13 cellular contexts compared by ENCODE assay signal in the genomic region with DNA sequence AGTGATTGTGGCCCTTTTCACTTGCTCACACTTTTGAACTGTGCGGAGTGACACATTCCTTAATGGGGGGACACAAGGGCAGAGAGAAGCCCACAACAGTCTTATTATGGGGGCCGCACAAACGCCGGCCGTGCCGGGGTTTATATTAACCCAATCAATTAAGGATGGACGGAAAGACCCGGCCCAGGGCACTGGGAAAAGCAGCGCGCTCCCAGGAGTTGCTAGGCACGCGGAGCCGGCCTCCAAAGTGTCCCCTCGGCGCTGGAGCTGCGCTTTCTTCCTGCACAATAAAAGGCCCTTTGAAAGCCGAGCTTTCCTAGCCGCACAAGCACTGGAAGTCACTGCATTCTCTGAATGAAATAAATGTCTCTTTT.
"Had no signal": no experiment of that assay in that cellular context is flagged by ENCODE, and none has a peak within 500 bp of the region (broad histone marks: within the 10 kb centered on the region; RNA-seq: fewer than 3 reads in every experiment).

No MANE protein-coding gene starts in this region.

- H3K27me3 Mint-ChIP-seq: activated naive CD4-positive, alpha-beta T cell treated with anti-CD3 and anti-CD28 coated beads, Interleukin-2, amount 10 ng/mL, durations not matched to agents 7 days and 5 days; stimulated activated naive CD8-positive, alpha-beta T cell treated with anti-CD3 and anti-CD28 coated beads, Interleukin-15, amount 100 ng/mL, for 72 hours had no signal

- DNase-seq: activated CD4-positive, alpha-beta T cell treated with anti-CD3 and anti-CD28 coated beads, Interleukin-2, amount 50 U/mL, for 1 hour; activated CD4-positive, CD25-positive, alpha-beta regulatory T cell; activated naive CD4-positive, alpha-beta T cell treated with anti-CD3 and anti-CD28 coated beads, Interleukin-2, amount 10 ng/mL, durations not matched to agents 7 days and 5 days; erythroblast; mammary epithelial cell; mucosa of descending colon; natural killer cell; pancreas; stimulated activated CD4-positive, alpha-beta T cell treated with anti-CD3 and anti-CD28 coated beads, Interleukin-2, amount 100 ng/mL, for 48 hours; stimulated activated naive CD8-positive, alpha-beta T cell treated with anti-CD3 and anti-CD28 coated beads, Interleukin-15, amount 100 ng/mL, for 72 hours had no signal

- H3K4me3 Mint-ChIP-seq: activated naive CD4-positive, alpha-beta T cell treated with anti-CD3 and anti-CD28 coated beads, Interleukin-2, amount 10 ng/mL, durations not matched to agents 7 days and 5 days; natural killer cell; stimulated activated naive CD8-positive, alpha-beta T cell treated with anti-CD3 and anti-CD28 coated beads, Interleukin-15, amount 100 ng/mL, for 72 hours; T-helper 1 cell treated with Interleukin-12 subunit alpha and Interleukin-12 subunit beta and Interleukin-4 antibody, amounts not matched to agents 30 μg/mL and 1 μg/mL, for 36 hours had no signal

- H3K36me3 ChIP-seq: pancreas had no signal

- H3K4me1 ChIP-seq: pancreas had no signal

- H3K27ac Mint-ChIP-seq: activated naive CD4-positive, alpha-beta T cell treated with anti-CD3 and anti-CD28 coated beads, Interleukin-2, amount 10 ng/mL, durations not matched to agents 7 days and 5 days; activated T-helper 2 cell treated with anti-CD3 and anti-CD28 coated beads, Interferon-gamma antibody, Interleukin-2, Interleukin-4, amounts not matched to agents 10 μg/mL and 5 μg/mL and 100 μg/mL, durations not matched to agents 14 hours and 24 hours and 36 hours; natural killer cell; stimulated activated naive CD8-positive, alpha-beta T cell treated with anti-CD3 and anti-CD28 coated beads, Interleukin-15, amount 100 ng/mL, for 72 hours; T-helper 1 cell treated with Interleukin-12 subunit alpha and Interleukin-12 subunit beta and Interleukin-4 antibody, amounts not matched to agents 30 μg/mL and 1 μg/mL, for 36 hours had no signal

- H3K27ac ChIP-seq: pancreas had no signal

- H3K9me3 ChIP-seq: pancreas had no signal

- ATAC-seq: left lobe of liver; mucosa of descending colon; natural killer cell; pancreas; stimulated activated naive CD8-positive, alpha-beta T cell treated with anti-CD3 and anti-CD28 coated beads, Interleukin-15, amount 100 ng/mL, for 72 hours had no signal

- H3K4me3 ChIP-seq: mucosa of descending colon, pancreas had no signal

- H3K27me3 ChIP-seq: pancreas had no signal

- H3K4me1 Mint-ChIP-seq: activated naive CD4-positive, alpha-beta T cell treated with anti-CD3 and anti-CD28 coated beads, Interleukin-2, amount 10 ng/mL, durations not matched to agents 7 days and 5 days; stimulated activated naive CD8-positive, alpha-beta T cell treated with anti-CD3 and anti-CD28 coated beads, Interleukin-15, amount 100 ng/mL, for 72 hours had no signal

- H3K36me3 Mint-ChIP-seq: activated naive CD4-positive, alpha-beta T cell treated with anti-CD3 and anti-CD28 coated beads, Interleukin-2, amount 10 ng/mL, durations not matched to agents 7 days and 5 days had no signal
